In genomic region chr13:40878321-40878720, GRCh38 we compare ENCODE assay signal across 24 cellular contexts.
"Had no signal": no experiment of that assay in that cellular context is flagged by ENCODE, and none has a peak within 500 bp of the region (broad histone marks: within the 10 kb centered on the region; RNA-seq: fewer than 3 reads in every experiment).

No MANE protein-coding gene starts in this region.

- H3K27me3 Mint-ChIP-seq: activated CD4-positive, alpha-beta T cell treated with anti-CD3 and anti-CD28 coated beads for 36 hours; activated CD8-positive, alpha-beta memory T cell treated with anti-CD3 and anti-CD28 coated beads, Interleukin-2, amount 10 ng/mL, durations not matched to agents 7 days and 5 days; naive thymus-derived CD8-positive, alpha-beta T cell; T-helper 17 cell had no signal

- H3K4me3 ChIP-seq: body of pancreas, heart left ventricle, suprapubic skin, tibial nerve had no signal

- DNase-seq: activated CD4-positive, alpha-beta T cell treated with anti-CD3 and anti-CD28 coated beads for 36 hours; activated CD4-positive, CD25-positive, alpha-beta regulatory T cell; activated CD8-positive, alpha-beta memory T cell treated with anti-CD3 and anti-CD28 coated beads, Interleukin-2, amount 10 ng/mL, durations not matched to agents 7 days and 5 days; activated CD8-positive, alpha-beta T cell treated with anti-CD3 and anti-CD28 coated beads, Interleukin-2, amount 10 ng/mL, durations not matched to agents 7 days and 5 days; activated naive CD4-positive, alpha-beta T cell; activated T-cell treated with anti-CD3 and anti-CD28 coated beads, Interleukin-2, amount 50 U/mL, for 48 hours; body of pancreas; caudate nucleus; foreskin fibroblast; hypothalamus; immature natural killer cell; left cardiac atrium; midbrain; naive thymus-derived CD8-positive, alpha-beta T cell; occipital lobe; stimulated activated naive CD4-positive, alpha-beta T cell; T-helper 17 cell had no signal

- H3K27me3 ChIP-seq: body of pancreas, heart left ventricle, suprapubic skin, tibial nerve had no signal

- H3K4me1 Mint-ChIP-seq: neural crest cell, T-helper 17 cell had no signal

- H3K27ac Mint-ChIP-seq: activated CD4-positive, alpha-beta T cell treated with anti-CD3 and anti-CD28 coated beads for 36 hours; activated CD8-positive, alpha-beta memory T cell treated with anti-CD3 and anti-CD28 coated beads, Interleukin-2, amount 10 ng/mL, durations not matched to agents 7 days and 5 days; activated CD8-positive, alpha-beta T cell treated with anti-CD3 and anti-CD28 coated beads, Interleukin-2, amount 10 ng/mL, durations not matched to agents 7 days and 5 days; activated naive CD4-positive, alpha-beta T cell treated with anti-CD3 and anti-CD28 coated beads, Interleukin-2, amount 50 U/mL, for 72 hours; activated T-helper 2 cell treated with anti-CD3 and anti-CD28 coated beads, Interferon-gamma antibody, Interleukin-2, Interleukin-4, amounts not matched to agents 10 μg/mL and 5 μg/mL and 100 μg/mL, durations not matched to agents 14 hours and 24 hours and 36 hours; immature natural killer cell; naive thymus-derived CD8-positive, alpha-beta T cell; T-helper 17 cell had no signal

- H3K4me1 ChIP-seq: body of pancreas, suprapubic skin, tibial nerve had no signal

- H3K27ac ChIP-seq: body of pancreas, suprapubic skin, tibial nerve had no signal

- H3K4me3 Mint-ChIP-seq: activated CD4-positive, alpha-beta T cell treated with anti-CD3 and anti-CD28 coated beads for 36 hours; activated CD8-positive, alpha-beta memory T cell treated with anti-CD3 and anti-CD28 coated beads, Interleukin-2, amount 10 ng/mL, durations not matched to agents 7 days and 5 days; activated CD8-positive, alpha-beta T cell treated with anti-CD3 and anti-CD28 coated beads, Interleukin-2, amount 10 ng/mL, durations not matched to agents 7 days and 5 days; immature natural killer cell; neural crest cell; T-helper 17 cell had no signal

- ATAC-seq: activated CD4-positive, alpha-beta T cell treated with anti-CD3 and anti-CD28 coated beads for 36 hours; activated CD8-positive, alpha-beta memory T cell treated with anti-CD3 and anti-CD28 coated beads, Interleukin-2, amount 10 ng/mL, durations not matched to agents 7 days and 5 days; activated CD8-positive, alpha-beta T cell treated with anti-CD3 and anti-CD28 coated beads, Interleukin-2, amount 10 ng/mL, durations not matched to agents 7 days and 5 days; activated naive CD4-positive, alpha-beta T cell treated with anti-CD3 and anti-CD28 coated beads, Interleukin-2, amount 50 U/mL, for 72 hours; body of pancreas; esophagus mucosa; naive thymus-derived CD8-positive, alpha-beta T cell; T-helper 17 cell had no signal
